Comparison of ENCODE assay signal across 1 cellular context in the genomic region with DNA sequence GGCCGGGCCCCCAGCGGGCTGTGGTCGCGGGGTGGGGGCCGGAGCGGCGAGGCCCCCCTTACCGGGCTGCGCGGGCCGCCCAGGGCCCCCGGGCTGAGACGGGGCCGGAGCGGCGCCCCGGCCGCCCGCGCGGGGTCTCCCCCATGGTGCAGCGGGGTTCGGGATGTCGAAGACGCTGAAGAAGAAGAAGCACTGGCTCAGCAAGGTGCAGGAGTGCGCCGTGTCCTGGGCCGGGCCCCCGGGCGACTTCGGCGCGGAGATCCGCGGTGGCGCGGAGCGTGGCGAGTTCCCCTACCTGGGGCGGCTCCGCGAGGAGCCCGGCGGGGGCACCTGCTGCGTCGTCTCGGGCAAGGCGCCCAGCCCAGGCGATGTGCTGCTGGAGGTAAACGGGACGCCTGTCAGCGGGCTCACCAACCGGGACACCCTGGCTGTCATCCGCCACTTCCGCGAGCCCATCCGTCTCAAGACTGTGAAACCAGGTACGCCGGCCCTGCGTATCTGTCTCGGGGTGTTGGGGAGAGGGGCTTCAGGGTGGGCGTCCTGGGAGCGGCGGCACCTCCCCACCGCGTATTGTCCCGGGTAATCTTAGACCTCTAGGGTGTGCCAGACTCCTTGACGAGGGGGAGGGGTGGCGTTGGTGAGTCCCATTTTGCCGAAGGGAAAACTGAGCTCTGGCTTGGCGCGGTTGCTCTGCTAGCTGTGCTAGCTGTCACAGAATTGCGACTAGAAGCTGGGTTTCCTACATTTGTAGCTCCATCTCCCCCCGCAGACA.
A peak's percentile ranks its signal among the peaks of the same experiment; 100 is the strongest.
TF ChIP-seq lines count a peak whose summit lies in the region.

No MANE protein-coding gene starts in this region.

TF ChIP-seq in GM12878, 131 proteins besides CTCF, POLR2A, EP300 and RAD21:
- TF ChIP-seq PKNOX1 (IDR thresholded peaks at IDR 0.05) = peak; percentile 20; the same call in 1 of the 2 replicates
- TF ChIP-seq IKZF1 (conservative IDR thresholded peaks at IDR 0.05) = peak; percentile 6; the same call in 1 of the 2 replicates
- TF ChIP-seq SMAD1 (IDR thresholded peaks at IDR 0.05; ENCODE audit: low read depth, partially characterized antibody) = no peak
- TF ChIP-seq SMARCA5 (IDR thresholded peaks at IDR 0.05) = peak; percentile 47; the same call in 1 of the 2 replicates
- TF ChIP-seq ZNF384 (IDR thresholded peaks at IDR 0.05; ENCODE audit: borderline replicate concordance, low read depth, low read length) = no peak
